In the genomic region with DNA sequence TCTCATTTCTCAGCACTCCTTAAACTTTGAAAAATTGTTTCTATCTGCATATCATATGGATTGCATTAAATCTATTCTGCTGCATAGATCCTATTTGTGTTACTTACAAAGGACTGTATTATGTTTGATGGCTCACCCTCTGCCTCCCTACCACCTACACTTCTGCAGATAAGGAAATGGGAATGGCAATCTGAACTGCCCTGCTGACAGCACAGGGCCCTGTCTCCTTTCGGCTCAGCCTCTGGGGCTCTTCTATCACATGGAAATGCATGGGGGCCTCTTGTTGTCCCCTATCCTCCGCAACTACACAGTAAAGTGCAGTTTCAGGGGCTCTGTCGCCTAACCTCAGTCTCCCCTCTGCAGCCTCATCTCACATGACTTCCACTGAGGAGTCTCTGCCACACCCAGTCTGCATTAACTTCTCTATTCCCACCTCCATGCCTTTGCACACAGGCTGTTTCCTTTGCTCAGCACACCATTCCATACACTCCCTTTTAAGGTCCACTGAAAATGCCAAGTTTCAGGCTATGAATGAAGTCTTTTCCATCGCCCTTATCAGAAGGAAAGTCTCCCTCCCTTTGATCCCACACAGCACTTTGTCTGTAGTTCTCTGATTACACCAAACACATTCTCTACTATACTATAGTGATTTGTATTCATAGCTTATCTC, we compare ENCODE assay signal across 26 cellular contexts. TPM values are rescaled to one million over a fixed set of nuclear protein-coding genes. Genes with fewer than 3 reads are reported as not detected.
DNase-seq lines count a peak whose midpoint lies in the region; ATAC-seq and TF ChIP-seq lines count a peak whose summit lies in the region.
"Had no signal": no experiment of that assay in that cellular context is flagged by ENCODE, and none has a peak within 500 bp of the region (broad histone marks: within the 10 kb centered on the region; RNA-seq: fewer than 3 reads in every experiment).

No MANE protein-coding gene starts in this region.

- H3K36me3 Mint-ChIP-seq in brain: peaks cover 42% of the 10 kb centered on the region
- H3K36me3 Mint-ChIP-seq in nephron (ENCODE audit: low read depth): peaks cover 21% of the 10 kb centered on the region
- H3K36me3 Mint-ChIP-seq in type B pancreatic cell: peaks cover 21% of the 10 kb centered on the region

- H3K9me3 Mint-ChIP-seq in brain: peaks cover 0 to 14% (median 9%) of the 10 kb centered on the region in 5 experiments
- H3K9me3 Mint-ChIP-seq in nephron: no peaks in the 10 kb centered on the region
- H3K9me3 Mint-ChIP-seq in type B pancreatic cell: no peaks in the 10 kb centered on the region
- H3K9me3 Mint-ChIP-seq: activated naive CD4-positive, alpha-beta T cell treated with anti-CD3 and anti-CD28 coated beads, Interleukin-2, amount 50 U/mL, for 24 hours had no signal

- no peak overlapping the region for H3K27ac ChIP-seq in heart left ventricle
- H3K27ac ChIP-seq: C4-2B, psoas muscle had no signal

- TF ChIP-seq POLR2A in heart left ventricle (IDR thresholded peaks at IDR 0.05): no peak

- peak in 3 of 4 donors; percentile 38 to 64 (median 51) for ATAC-seq in heart left ventricle
- no peak for ATAC-seq in Right ventricle myocardium inferior
- no peak for ATAC-seq in GM21786 (IDR thresholded peaks at IDR 0.05; ENCODE audit: unreplicated experiment)
- ATAC-seq: GM23338, Panc1, psoas muscle had no signal

- intact Hi-C loops in heart left ventricle (cut with DNase I): no loop called here
- intact Hi-C loops in Right ventricle myocardium inferior (cut with DNase I): no loop called here

- H3K4me3 Mint-ChIP-seq in brain (peak overlapping the region in 2 of 5 experiments; percentile 4 to 14), nephron (peak overlapping the region in 1 of 3 experiments; percentile 27), type B pancreatic cell (peak overlapping the region; percentile 49)
- H3K4me3 Mint-ChIP-seq: activated naive CD4-positive, alpha-beta T cell treated with anti-CD3 and anti-CD28 coated beads, Interleukin-2, amount 50 U/mL, for 24 hours; GM23338 had no signal

- no peak for DNase-seq in heart left ventricle
- DNase-seq in Right ventricle myocardium inferior (ENCODE audit: missing footprints): no peak
- no peak for DNase-seq in type B pancreatic cell (ENCODE audit: extremely low spot score, unreplicated experiment)
- DNase-seq in NCI-H1436 (lab: John Stamatoyannopoulos, UW): no peak
- no peak for DNase-seq in NCI-H774 (lab: John Stamatoyannopoulos, UW)
- DNase-seq: activated CD4-positive, alpha-beta T cell treated with anti-CD3 and anti-CD28 coated beads for 48 hours; amniotic stem cell; Calu3; DMS79; GF-D8; mesendoderm; NCI-H1105; NCI-H1930; psoas muscle; SHP77 treated with DMSO at 0.1 percent for 48 hours; stimulated activated CD4-positive, alpha-beta T cell treated with anti-CD3 and anti-CD28 coated beads, Interleukin-15, amount 100 ng/mL, for 24 hours; stimulated activated CD4-positive, alpha-beta T cell treated with anti-CD3 and anti-CD28 coated beads, Interleukin-4, amount 100 ng/mL, for 4 hours; T-helper 9 cell had no signal

- H3K4me1 Mint-ChIP-seq in brain: peaks cover 41% of the 10 kb centered on the region
- H3K4me1 Mint-ChIP-seq in nephron: peaks cover 48% of the 10 kb centered on the region
- H3K4me1 Mint-ChIP-seq in type B pancreatic cell (ENCODE audit: unreplicated experiment): peaks cover 34% of the 10 kb centered on the region

- H3K4me1 ChIP-seq in heart left ventricle: peaks cover 0 to 61% (median 41%) of the 10 kb centered on the region in 12 donors

- H3K27ac Mint-ChIP-seq in brain (peak overlapping the region in 3 of 5 experiments; percentile 26 to 54 (median 52)), nephron (peak overlapping the region in 2 of 3 experiments; percentile 18 to 22), type B pancreatic cell (peak overlapping the region; percentile 63)
- H3K27ac Mint-ChIP-seq: activated naive CD4-positive, alpha-beta T cell treated with anti-CD3 and anti-CD28 coated beads, Interleukin-2, amount 50 U/mL, for 24 hours; GM23338 had no signal

- WGBS in heart left ventricle, 4 donors: 73 to 81% (median 75%) methylated on average over 4 of the region's 4 CpGs

- no peaks in the 10 kb centered on the region for H3K9me3 ChIP-seq in heart left ventricle
- H3K9me3 ChIP-seq: breast epithelium, psoas muscle had no signal

- H3K27me3 Mint-ChIP-seq in brain: no peaks in the 10 kb centered on the region
- no peaks in the 10 kb centered on the region for H3K27me3 Mint-ChIP-seq in nephron (ENCODE audit: low read depth)
- H3K27me3 Mint-ChIP-seq in type B pancreatic cell: no peaks in the 10 kb centered on the region
- H3K27me3 Mint-ChIP-seq: activated naive CD4-positive, alpha-beta T cell treated with anti-CD3 and anti-CD28 coated beads, Interleukin-2, amount 50 U/mL, for 24 hours had no signal

- H3K36me3 ChIP-seq in heart left ventricle: no peaks in the 10 kb centered on the region
- H3K36me3 ChIP-seq: breast epithelium had no signal

- H3K4me3 ChIP-seq in heart left ventricle: no peak overlapping the region
- H3K4me3 ChIP-seq: breast epithelium, GM23338, psoas muscle had no signal

- no peaks in the 10 kb centered on the region for H3K27me3 ChIP-seq in heart left ventricle
- H3K27me3 ChIP-seq: breast epithelium had no signal

- TF ChIP-seq CTCF in heart left ventricle (IDR thresholded peaks at IDR 0.05) (no peak), brain (conservative IDR thresholded peaks at IDR 0.05) (no peak), nephron (IDR thresholded peaks at IDR 0.05; ENCODE audit: unreplicated experiment in 3 of 3) (no peak), type B pancreatic cell (conservative IDR thresholded peaks at IDR 0.05) (no peak)

RNA-seq across cellular contexts. Expression of a gene that starts 12.5 kb away (rescaled TPM):
- 10 to 100 TPM; 17.1 to 40.2 (median 28.5) TPM for total RNA-seq in heart left ventricle
- 1 to 10 TPM; 2.0 to 9.6 TPM for polyA plus RNA-seq in heart left ventricle
- total RNA-seq in Right ventricle myocardium inferior: 23.6 TPM
- polyA plus RNA-seq in brain (ENCODE audit: insufficient read depth, low read depth, low replicate concordance): 1.4 TPM
- total RNA-seq in type B pancreatic cell (ENCODE audit: low replicate concordance): 31.6 and 45.8 TPM in 2 replicates

Comparison
In these comparisons a context has a peak if more than half of its experiments do, and no peak if none do; other contexts are left out.
1. ATAC-seq: peak in heart left ventricle (3 of 4); none in Right ventricle myocardium inferior (single experiment) and GM21786 (single experiment).
2. Peak in every context shown above with its lines, with median percentiles within 50 percentile points of each other: H3K27ac Mint-ChIP-seq.